ENCODE assay signal across 1 cellular context in the genomic region with DNA sequence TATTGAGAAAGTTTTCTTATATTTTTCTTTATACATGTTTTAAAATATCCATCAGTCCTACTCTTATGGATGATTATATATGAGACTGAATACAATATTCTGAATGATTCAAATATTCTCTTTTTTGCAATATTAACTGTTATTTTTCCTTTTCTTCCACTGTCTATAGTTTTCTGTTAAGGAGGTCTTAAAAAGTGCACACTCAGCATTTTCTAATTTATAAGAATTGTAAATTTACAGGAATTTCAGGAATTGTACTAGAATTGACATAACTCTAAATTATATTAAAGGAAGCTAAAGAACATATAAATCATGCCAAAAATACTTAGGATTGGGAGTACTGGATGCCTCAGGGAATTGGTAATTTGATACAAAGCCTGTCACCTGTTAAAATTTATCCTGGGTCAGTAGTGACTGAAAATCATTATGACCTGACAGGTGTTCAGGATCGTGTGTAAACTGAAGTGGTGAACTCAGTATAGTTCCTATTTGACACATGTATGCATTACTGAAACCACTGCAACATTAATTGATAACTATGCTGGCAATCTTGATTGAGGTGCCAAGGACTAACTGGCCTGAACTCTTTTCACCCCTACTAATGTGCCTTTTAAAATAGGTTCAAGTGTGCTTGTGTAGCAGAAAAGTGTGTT.
TF ChIP-seq lines count a peak whose summit lies in the region.

No MANE protein-coding gene starts in this region.

TF ChIP-seq in IMR-90, 13 proteins besides CTCF, POLR2A, EP300 and RAD21:
- peak; percentile 100 for TF ChIP-seq MAFK (IDR thresholded peaks at IDR 0.05; ENCODE audit: low read depth, low read length)
- TF ChIP-seq, protein P1, sequence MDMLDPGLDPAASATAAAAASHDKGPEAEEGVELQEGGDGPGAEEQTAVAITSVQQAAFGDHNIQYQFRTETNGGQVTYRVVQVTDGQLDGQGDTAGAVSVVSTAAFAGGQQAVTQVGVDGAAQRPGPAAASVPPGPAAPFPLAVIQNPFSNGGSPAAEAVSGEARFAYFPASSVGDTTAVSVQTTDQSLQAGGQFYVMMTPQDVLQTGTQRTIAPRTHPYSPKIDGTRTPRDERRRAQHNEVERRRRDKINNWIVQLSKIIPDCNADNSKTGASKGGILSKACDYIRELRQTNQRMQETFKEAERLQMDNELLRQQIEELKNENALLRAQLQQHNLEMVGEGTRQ (IDR thresholded peaks at IDR 0.05; ENCODE audit: low read depth, low read length): no peak
